Comparison of ENCODE assay signal across 21 cellular contexts in genomic region chr7:147805996-147806576, GRCh38.
"Had no signal": no experiment of that assay in that cellular context is flagged by ENCODE, and none has a peak within 500 bp of the region (broad histone marks: within the 10 kb centered on the region; RNA-seq: fewer than 3 reads in every experiment).

No MANE protein-coding gene starts in this region.

- H3K27me3 Mint-ChIP-seq: activated naive CD4-positive, alpha-beta T cell treated with anti-CD3 and anti-CD28 coated beads, Interleukin-2, amount 50 U/mL, for 24 hours; dendritic cell treated with granulocyte-macrophage colony-stimulating factor and Interleukin-4, amounts not matched to agents 40 ng/mL and 50 ng/mL, for 4 days; naive thymus-derived CD8-positive, alpha-beta T cell had no signal

- FAIRE-seq: endothelial cell of umbilical vein, kidney had no signal

- ATAC-seq: body of pancreas; lower lobe of right lung; naive thymus-derived CD8-positive, alpha-beta T cell; psoas muscle; stimulated activated naive CD8-positive, alpha-beta T cell treated with anti-CD3 and anti-CD28 coated beads, Interleukin-15, Interleukin-2, amounts not matched to agents 100 U/mL and 50 U/mL, for 24 hours; WTC11 had no signal

- H3K27ac ChIP-seq: body of pancreas, cardiac muscle cell, lower lobe of right lung, psoas muscle, right atrium auricular region had no signal

- H3K4me3 Mint-ChIP-seq: activated naive CD4-positive, alpha-beta T cell treated with anti-CD3 and anti-CD28 coated beads, Interleukin-2, amount 50 U/mL, for 24 hours; dendritic cell treated with granulocyte-macrophage colony-stimulating factor and Interleukin-4, amounts not matched to agents 40 ng/mL and 50 ng/mL, for 4 days; naive thymus-derived CD8-positive, alpha-beta T cell; WTC11 had no signal

- H3K36me3 ChIP-seq: cardiac muscle cell, lower lobe of right lung, right atrium auricular region had no signal

- DNase-seq: activated gamma-delta T cell treated with Interleukin-2 at 50 U/mL for 16 hours; activated T-cell treated with anti-CD3 and anti-CD28 coated beads, Interleukin-2, amount 50 U/mL, for 1 hour; anterior cingulate cortex; body of pancreas; effector CD4-positive, alpha-beta T cell; foreskin fibroblast; kidney; lower lobe of right lung; mesendoderm; naive thymus-derived CD8-positive, alpha-beta T cell; psoas muscle; stimulated activated CD4-positive, alpha-beta T cell treated with anti-CD3 and anti-CD28 coated beads, Interleukin-12 subunit alpha, Interleukin-12 subunit beta, amount 100 ng/mL, for 4 hours; stimulated activated CD4-positive, alpha-beta T cell treated with anti-CD3 and anti-CD28 coated beads, Interleukin-4, amount 100 ng/mL, for 4 hours; stimulated activated naive CD8-positive, alpha-beta T cell treated with anti-CD3 and anti-CD28 coated beads, Interleukin-15, Interleukin-2, amounts not matched to agents 100 U/mL and 50 U/mL, for 24 hours; T-helper 9 cell had no signal

- H3K27me3 ChIP-seq: body of pancreas, cardiac muscle cell, right atrium auricular region had no signal

- H3K9me3 ChIP-seq: body of pancreas, psoas muscle had no signal

- H3K4me1 Mint-ChIP-seq: activated naive CD4-positive, alpha-beta T cell treated with anti-CD3 and anti-CD28 coated beads, Interleukin-2, amount 50 U/mL, for 24 hours; naive thymus-derived CD8-positive, alpha-beta T cell had no signal

- H3K36me3 Mint-ChIP-seq: activated naive CD4-positive, alpha-beta T cell treated with anti-CD3 and anti-CD28 coated beads, Interleukin-2, amount 50 U/mL, for 24 hours; naive thymus-derived CD8-positive, alpha-beta T cell had no signal

- H3K4me3 ChIP-seq: body of pancreas, cardiac muscle cell, lower lobe of right lung, psoas muscle, right atrium auricular region had no signal

- H3K27ac Mint-ChIP-seq: activated naive CD4-positive, alpha-beta T cell treated with anti-CD3 and anti-CD28 coated beads, Interleukin-2, amount 50 U/mL, for 24 hours; dendritic cell treated with granulocyte-macrophage colony-stimulating factor and Interleukin-4, amounts not matched to agents 40 ng/mL and 50 ng/mL, for 4 days; naive thymus-derived CD8-positive, alpha-beta T cell; WTC11 had no signal

- H3K4me1 ChIP-seq: body of pancreas, lower lobe of right lung, psoas muscle, right atrium auricular region had no signal
